In the genomic region with DNA sequence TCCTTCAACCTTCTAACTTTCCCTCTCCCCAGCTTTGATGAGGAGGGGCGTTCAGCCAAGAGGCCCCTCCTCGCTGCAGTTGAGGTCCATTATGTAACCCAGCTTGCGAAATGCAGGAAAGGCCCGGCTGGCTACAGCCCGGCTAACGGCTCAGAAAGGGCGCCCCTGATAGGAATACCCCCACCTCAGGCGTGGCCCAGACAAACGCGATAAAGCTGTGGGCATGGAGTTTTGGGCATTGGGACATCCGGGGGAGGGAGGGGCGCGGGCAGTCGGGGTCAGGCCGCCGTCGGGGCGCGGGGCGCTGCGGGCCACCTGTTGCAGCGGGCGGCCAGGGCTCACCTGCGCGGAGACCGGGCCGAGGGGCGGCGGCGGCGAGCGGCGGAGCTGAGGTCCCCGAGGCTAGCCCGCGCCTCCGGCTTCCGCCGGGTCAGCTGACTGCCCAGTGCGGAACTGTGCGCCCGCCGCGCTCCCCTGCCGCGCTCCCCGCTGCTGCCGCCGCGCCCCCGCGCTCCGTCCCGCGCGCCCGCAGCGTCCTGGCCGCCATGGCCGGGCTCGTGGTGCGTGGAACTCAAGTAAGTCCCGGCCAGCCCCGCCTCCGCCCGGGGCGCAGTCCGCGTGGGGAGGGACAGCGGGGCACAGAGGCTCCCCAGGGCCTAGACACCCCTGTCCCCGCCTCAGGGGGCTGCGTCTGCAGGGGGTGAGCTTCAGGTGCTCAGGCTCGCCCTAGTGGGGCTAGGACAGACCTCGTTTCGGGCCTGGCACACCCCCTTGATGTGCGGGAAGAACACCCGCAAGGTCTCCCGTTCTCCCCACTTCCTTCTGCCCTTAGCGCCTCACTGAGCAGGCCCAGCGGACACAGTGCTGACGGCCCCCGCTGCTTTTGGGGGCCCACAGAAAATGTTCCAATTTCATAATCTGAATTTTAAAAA, we compare ENCODE assay signal across 8 cellular contexts. TPM values are rescaled to one million over a fixed set of nuclear protein-coding genes. Genes with fewer than 3 reads are reported as not detected.
DNase-seq lines count a peak whose midpoint lies in the region; ATAC-seq and TF ChIP-seq lines count a peak whose summit lies in the region.

A gene (plus strand): TSS at position 445 of the 932 bp plus-strand sequence.

- H3K27ac ChIP-seq in uterus = peak within 1 kb of the TSS; percentile 71 to 83

- TF ChIP-seq POLR2A in uterus (IDR thresholded peaks at IDR 0.05) = peak in 1 of 2 donors; percentile 25

- H3K9me3 ChIP-seq in mucosa of descending colon (no peaks in the 10 kb centered on the region), uterus (no peaks in the 10 kb centered on the region)

- H3K4me3 ChIP-seq in mucosa of descending colon = peak within 1 kb of the TSS; percentile 17
- peak within 1 kb of the TSS; percentile 37 to 54 for H3K4me3 ChIP-seq in uterus

- intact Hi-C loops in mucosa of descending colon (cut with DNase I, micrococcal nuclease) = no loop called here
- intact Hi-C loops in uterus (cut with DNase I; ENCODE audit: low total_unique reads) = no loop called here

- H3K27me3 ChIP-seq in uterus = no peaks in the 10 kb centered on the region

- peaks cover 10% of the 10 kb centered on the region for H3K4me1 ChIP-seq in mucosa of descending colon (ENCODE audit: low read depth)
- peaks cover 0 to 4% of the 10 kb centered on the region in 2 donors for H3K4me1 ChIP-seq in uterus

- DNase-seq in NCI-H774 (lab: John Stamatoyannopoulos, UW) (peak; percentile 18), epidermal melanocyte (ENCODE audit: insufficient read length, low spot score) (peak; percentile 64), mucosa of descending colon (peak; percentile 51 to 66 (median 65)), uterus (peak; percentile 61 to 68), NCI-H1092 (lab: John Stamatoyannopoulos, UW) (no peak), SHP77 treated with DMSO at 0.1 percent for 48 hours (lab: John Stamatoyannopoulos, UW) (no peak)
- no peak for DNase-seq in stimulated activated CD4-positive, alpha-beta T cell treated with anti-CD3 and anti-CD28 coated beads, Interleukin-4, amount 100 ng/mL, for 1 hour

- TF ChIP-seq CTCF in mucosa of descending colon (IDR thresholded peaks at IDR 0.05) = no peak
- TF ChIP-seq CTCF in uterus (IDR thresholded peaks at IDR 0.05) = peak in 1 of 4 experiments; percentile 4

- H3K36me3 ChIP-seq in mucosa of descending colon (ENCODE audit: low read depth) (no peaks in the 10 kb centered on the region), uterus (no peaks in the 10 kb centered on the region)

- peak; percentile 77 for ATAC-seq in GM18909 (IDR thresholded peaks at IDR 0.05; ENCODE audit: poor library complexity, unreplicated experiment)
- ATAC-seq in mucosa of descending colon = peak; percentile 80

RNA-seq across cellular contexts. Expression of the gene that starts here (rescaled TPM):
- 10 to 100 TPM in 2 of 3 donors, 1 to 10 TPM in 1; 9.4 to 14.9 (median 10.3) TPM for total RNA-seq in mucosa of descending colon
- 10 to 100 TPM in 1 of 4 donors, 1 to 10 TPM in 3; 1.5 to 15.7 (median 4.6) TPM for total RNA-seq in uterus

Comparison
In these comparisons a context has a peak if more than half of its experiments do, and no peak if none do; other contexts are left out.
1. DNase-seq: peak in NCI-H774 (single experiment), epidermal melanocyte (single experiment), mucosa of descending colon (3 of 3) and uterus (2 of 2); none in NCI-H1092 (single experiment), SHP77 treated with DMSO at 0.1 percent for 48 hours (single experiment) and stimulated activated CD4-positive, alpha-beta T cell treated with anti-CD3 and anti-CD28 coated beads, Interleukin-4, amount 100 ng/mL, for 1 hour (single experiment).